Comparison of ENCODE assay signal across 8 cellular contexts in the genomic region with DNA sequence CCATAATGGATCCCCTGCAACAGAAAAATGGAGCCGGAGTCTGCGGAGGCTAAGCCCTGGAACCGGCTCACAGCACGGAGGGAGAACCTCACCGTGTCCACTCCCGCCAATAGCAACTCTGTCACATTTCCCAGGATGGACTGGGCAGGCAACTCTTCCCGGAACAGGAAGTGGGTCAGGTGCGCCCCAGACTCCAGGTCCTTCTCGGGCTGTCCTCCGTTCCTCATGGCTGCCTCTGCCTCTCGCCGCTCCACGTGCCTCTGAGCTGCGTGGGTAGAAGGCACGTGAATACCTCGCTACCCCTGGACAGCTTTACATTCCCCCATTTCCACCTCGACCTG. TPM values are rescaled to one million over a fixed set of nuclear protein-coding genes. Genes with fewer than 3 reads are reported as not detected.
A peak's percentile ranks its signal among the peaks of the same experiment; 100 is the strongest.
DNase-seq lines count a peak whose midpoint lies in the region; ATAC-seq and TF ChIP-seq lines count a peak whose summit lies in the region.

No MANE protein-coding gene starts in this region.

- H3K27ac ChIP-seq in tibial nerve = no peak overlapping the region
- H3K27ac ChIP-seq in caudate nucleus (ENCODE audit: low read depth, low read length) = no peak overlapping the region

- H3K4me1 ChIP-seq in BE2C = peaks cover 5% of the 10 kb centered on the region; the same call in 1 of the 2 replicates
- H3K4me1 ChIP-seq in tibial nerve = peaks cover 0 to 30% (median 26%) of the 10 kb centered on the region in 4 donors

- no peak for TF ChIP-seq EP300 in tibial nerve (IDR thresholded peaks at IDR 0.05)

- peak overlapping the region; percentile 83 for H3K4me3 Mint-ChIP-seq in activated CD8-positive, alpha-beta T cell treated with anti-CD3 and anti-CD28 coated beads, Interleukin-2, amount 10 ng/mL, durations not matched to agents 7 days and 5 days

- TF ChIP-seq CTCF in BE2C (IDR thresholded peaks at IDR 0.05; ENCODE audit: low read depth, low read length) (no peak), tibial nerve (IDR thresholded peaks at IDR 0.05) (no peak)

- H3K27ac Mint-ChIP-seq in activated CD8-positive, alpha-beta T cell treated with anti-CD3 and anti-CD28 coated beads, Interleukin-2, amount 10 ng/mL, durations not matched to agents 7 days and 5 days = peak overlapping the region; percentile 15

- TF ChIP-seq POLR2A in tibial nerve (IDR thresholded peaks at IDR 0.05) = no peak

- CTCF ChIA-PET in activated CD8-positive, alpha-beta T cell treated with anti-CD3 and anti-CD28 coated beads, Interleukin-2, amount 10 ng/mL, durations not matched to agents 7 days and 5 days (lab: Charles Lee) = interaction anchor here (0.6 to 5.4 kb wide), 8 partner anchors 8 to 139 kb away, joined by 3 to 72 read pairs (median 4); partner anchors contain the start of gene MARCHF9

- peak; percentile 1 for ATAC-seq in GM21723 (IDR thresholded peaks at IDR 0.05; ENCODE audit: unreplicated experiment)
- ATAC-seq in activated CD8-positive, alpha-beta T cell treated with anti-CD3 and anti-CD28 coated beads, Interleukin-2, amount 10 ng/mL, durations not matched to agents 7 days and 5 days = peak; percentile 1

- WGBS in tibial nerve, 2 donors = 24 to 37% methylated on average over 12 to 16 of the region's 17 CpGs

- H3K27me3 ChIP-seq in BE2C (peaks cover 37% of the 10 kb centered on the region), tibial nerve (peaks cover 2 to 49% of the 10 kb centered on the region in 2 donors)

- H3K27me3 Mint-ChIP-seq in activated CD8-positive, alpha-beta T cell treated with anti-CD3 and anti-CD28 coated beads, Interleukin-2, amount 10 ng/mL, durations not matched to agents 7 days and 5 days (ENCODE audit: low read depth) = peaks cover 12% of the 10 kb centered on the region

- H3K4me1 Mint-ChIP-seq in activated CD8-positive, alpha-beta T cell treated with anti-CD3 and anti-CD28 coated beads, Interleukin-2, amount 10 ng/mL, durations not matched to agents 7 days and 5 days (ENCODE audit: low read depth) = peaks cover 29% of the 10 kb centered on the region

- H3K4me3 ChIP-seq in BE2C (ENCODE audit: low read depth, low read length) (peak overlapping the region; percentile 41), tibial nerve (peak overlapping the region; percentile 9 to 46 (median 38))

- H3K9me3 ChIP-seq in BE2C (no peaks in the 10 kb centered on the region), tibial nerve (no peaks in the 10 kb centered on the region)

- H3K36me3 ChIP-seq in BE2C = peaks cover 10% of the 10 kb centered on the region
- peaks cover 0 to 24% (median 0%) of the 10 kb centered on the region in 3 donors for H3K36me3 ChIP-seq in tibial nerve

- POLR2A ChIA-PET in activated CD8-positive, alpha-beta T cell treated with anti-CD3 and anti-CD28 coated beads, Interleukin-2, amount 10 ng/mL, durations not matched to agents 7 days and 5 days (lab: Charles Lee) = interaction anchor here (0.7 to 1.2 kb wide), 3 partner anchors 13 to 72 kb away, joined by 3 to 4 read pairs (median 3); partner anchors contain the start of genes CDK4 and TSPAN31

- DNase-seq in BE2C = no peak
- no peak for DNase-seq in activated CD8-positive, alpha-beta T cell treated with anti-CD3 and anti-CD28 coated beads, Interleukin-2, amount 10 ng/mL, durations not matched to agents 7 days and 5 days
- DNase-seq in left kidney (ENCODE audit: low read depth, low spot score) = peak; percentile 38
- DNase-seq in tibial nerve (ENCODE audit: low spot score in 2 of 2) = no peak
- no peak for DNase-seq in middle frontal gyrus (ENCODE audit: extremely low spot score, low spot score)
- DNase-seq in caudate nucleus (lab: John Stamatoyannopoulos, UW) = no peak
- no peak for DNase-seq in globus pallidus (ENCODE audit: low spot score)

- no peaks in the 10 kb centered on the region for H3K9me3 Mint-ChIP-seq in activated CD8-positive, alpha-beta T cell treated with anti-CD3 and anti-CD28 coated beads, Interleukin-2, amount 10 ng/mL, durations not matched to agents 7 days and 5 days (ENCODE audit: insufficient read depth)

- peaks cover 10% of the 10 kb centered on the region for H3K36me3 Mint-ChIP-seq in activated CD8-positive, alpha-beta T cell treated with anti-CD3 and anti-CD28 coated beads, Interleukin-2, amount 10 ng/mL, durations not matched to agents 7 days and 5 days (ENCODE audit: low read depth)

RNA-seq across cellular contexts. Expression of gene CYP27B1, which starts 2.2 kb away (rescaled TPM):
- 47.2 TPM for polyA plus RNA-seq in BE2C (2012; ENCODE audit: insufficient read depth, insufficient read length, low read depth)
- 1 to 10 TPM; 2.3 to 2.6 TPM for total RNA-seq in activated CD8-positive, alpha-beta T cell treated with anti-CD3 and anti-CD28 coated beads, Interleukin-2, amount 10 ng/mL, durations not matched to agents 7 days and 5 days
- total RNA-seq in tibial nerve = 1 to 10 TPM in 1 of 4 donors, not detected in 3; 3.0 TPM

RNA-seq across cellular contexts. Expression of gene METTL1, which starts 7.3 kb away (rescaled TPM):
- 141 TPM for polyA plus RNA-seq in BE2C (2012; ENCODE audit: insufficient read depth, insufficient read length, low read depth)
- 10 to 100 TPM; 26.3 to 28.8 TPM for total RNA-seq in activated CD8-positive, alpha-beta T cell treated with anti-CD3 and anti-CD28 coated beads, Interleukin-2, amount 10 ng/mL, durations not matched to agents 7 days and 5 days
- total RNA-seq in tibial nerve = 10 to 100 TPM in 2 of 4 donors, 1 to 10 TPM in 2; 6.5 to 17.7 (median 10.1) TPM

RNA-seq across cellular contexts. Expression of gene EEF1AKMT3, which starts 7.8 kb away (rescaled TPM):
- 7.0 TPM for polyA plus RNA-seq in BE2C (2012; ENCODE audit: insufficient read depth, insufficient read length, low read depth)
- total RNA-seq in activated CD8-positive, alpha-beta T cell treated with anti-CD3 and anti-CD28 coated beads, Interleukin-2, amount 10 ng/mL, durations not matched to agents 7 days and 5 days = 1 to 10 TPM; 3.1 to 3.2 TPM
- 10 to 100 TPM in 2 of 4 donors, 1 to 10 TPM in 2; 8.0 to 16.3 (median 9.6) TPM for total RNA-seq in tibial nerve

RNA-seq across cellular contexts. Expression of gene MARCHF9, which starts 9.7 kb away (rescaled TPM):
- 36.9 TPM for polyA plus RNA-seq in BE2C (2012; ENCODE audit: insufficient read depth, insufficient read length, low read depth)
- total RNA-seq in activated CD8-positive, alpha-beta T cell treated with anti-CD3 and anti-CD28 coated beads, Interleukin-2, amount 10 ng/mL, durations not matched to agents 7 days and 5 days = 10 to 100 TPM; 23.6 to 24.4 TPM
- total RNA-seq in tibial nerve = 10 to 100 TPM in 2 of 4 donors, 1 to 10 TPM in 2; 4.2 to 19.8 (median 10.4) TPM

RNA-seq across cellular contexts. Expression of gene CDK4, which starts 12.5 kb away (rescaled TPM):
- 737 TPM for polyA plus RNA-seq in BE2C (2012; ENCODE audit: insufficient read depth, insufficient read length, low read depth)
- total RNA-seq in activated CD8-positive, alpha-beta T cell treated with anti-CD3 and anti-CD28 coated beads, Interleukin-2, amount 10 ng/mL, durations not matched to agents 7 days and 5 days = 100 to 1,000 TPM; 132 to 146 TPM
- 100 to 1,000 TPM in 2 of 4 donors, 10 to 100 TPM in 2; 79.1 to 156 (median 99.0) TPM for total RNA-seq in tibial nerve
